In genomic region chr2:27400348-27401135, GRCh38 we compare ENCODE assay signal across 19 cellular contexts. TPM values are rescaled to one million over a fixed set of nuclear protein-coding genes. Genes with fewer than 3 reads are reported as not detected.
DNase-seq lines count a peak whose midpoint lies in the region; ATAC-seq and TF ChIP-seq lines count a peak whose summit lies in the region.
"Had no signal": no experiment of that assay in that cellular context is flagged by ENCODE, and none has a peak within 500 bp of the region (broad histone marks: within the 10 kb centered on the region; RNA-seq: fewer than 3 reads in every experiment).

No MANE protein-coding gene starts in this region.

- TF ChIP-seq POLR2A in sigmoid colon (IDR thresholded peaks at IDR 0.05) = no peak

- no peaks in the 10 kb centered on the region for H3K27me3 ChIP-seq in CD4-positive, alpha-beta T cell (ENCODE audit: control insufficient read depth, insufficient read depth, low read length)
- H3K27me3 ChIP-seq in sigmoid colon = no peaks in the 10 kb centered on the region
- H3K27me3 ChIP-seq: BLaER1 treated with 17β-estradiol and CSF1 and Interleukin-3, amounts not matched to agents 10 nM and 100 nM; gastroesophageal sphincter; neutrophil had no signal

- no peaks in the 10 kb centered on the region for H3K9me3 Mint-ChIP-seq in CD4-positive, alpha-beta T cell
- no peaks in the 10 kb centered on the region for H3K9me3 Mint-ChIP-seq in WTC11
- H3K9me3 Mint-ChIP-seq in memory B cell = no peaks in the 10 kb centered on the region
- H3K9me3 Mint-ChIP-seq: activated naive CD8-positive, alpha-beta T cell treated with anti-CD3 and anti-CD28 coated beads, Interleukin-2, amount 10 ng/mL, durations not matched to agents 7 days and 5 days had no signal

- no peak overlapping the region for H3K27ac ChIP-seq in CD4-positive, alpha-beta T cell (ENCODE audit: low read depth, low read length)
- no peak overlapping the region for H3K27ac ChIP-seq in sigmoid colon
- H3K27ac ChIP-seq: BLaER1 treated with 17β-estradiol and CSF1 and Interleukin-3, amounts not matched to agents 10 nM and 100 nM; gastroesophageal sphincter; lower lobe of right lung; neutrophil had no signal

- no peaks in the 10 kb centered on the region for H3K36me3 ChIP-seq in sigmoid colon
- H3K36me3 ChIP-seq: neutrophil had no signal

- DNase-seq in A172 (ENCODE audit: low spot score) (peak; percentile 41), WTC11 (ENCODE audit: low spot score) (no peak), memory B cell (ENCODE audit: low spot score in 2 of 2) (no peak), NCI-H82 treated with DMSO at 0.1 percent for 48 hours (lab: John Stamatoyannopoulos, UW; ENCODE audit: unreplicated experiment) (no peak), sigmoid colon (no peak)
- no peak for DNase-seq in CD4-positive, alpha-beta T cell
- DNase-seq: activated naive CD8-positive, alpha-beta T cell treated with anti-CD3 and anti-CD28 coated beads, Interleukin-2, amount 10 ng/mL, durations not matched to agents 7 days and 5 days; cerebellar nuclear complex; DND-41; lower lobe of right lung; NCI-H1417 treated with DMSO at 0.1 percent for 48 hours; NCI-H2227 treated with DMSO at 0.1 percent for 48 hours; NK-92 treated with Interleukin-12 subunit alpha and Interleukin-12 subunit beta, amount 100 ng/mL, for 24 hours; stimulated activated CD4-positive, alpha-beta T cell treated with anti-CD3 and anti-CD28 coated beads, Interleukin-4, amount 100 ng/mL, for 4 hours; T1000 had no signal

- no peaks in the 10 kb centered on the region for H3K27me3 Mint-ChIP-seq in CD4-positive, alpha-beta T cell
- H3K27me3 Mint-ChIP-seq in WTC11 (ENCODE audit: low read depth) (no peaks in the 10 kb centered on the region), memory B cell (no peaks in the 10 kb centered on the region)
- H3K27me3 Mint-ChIP-seq: activated naive CD8-positive, alpha-beta T cell treated with anti-CD3 and anti-CD28 coated beads, Interleukin-2, amount 10 ng/mL, durations not matched to agents 7 days and 5 days had no signal

- ATAC-seq in CD4-positive, alpha-beta T cell (ENCODE audit: poor library complexity) = no peak
- ATAC-seq in WTC11 (no peak), memory B cell (ENCODE audit: low read depth) (no peak), GM18511 (IDR thresholded peaks at IDR 0.05; ENCODE audit: unreplicated experiment) (no peak)
- ATAC-seq: gastroesophageal sphincter, lower lobe of right lung had no signal

- H3K9me3 ChIP-seq in CD4-positive, alpha-beta T cell (ENCODE audit: control insufficient read depth, low read length) = no peaks in the 10 kb centered on the region
- H3K9me3 ChIP-seq in sigmoid colon = no peaks in the 10 kb centered on the region
- H3K9me3 ChIP-seq: gastroesophageal sphincter, lower lobe of right lung, neutrophil had no signal

- POLR2A ChIA-PET in CD4-positive, alpha-beta T cell (lab: Charles Lee) = interaction anchor here (1.1 kb wide), 1 partner anchor 28 kb away, joined by 3 read pairs; the partner anchor contains the start of gene NRBP1
- POLR2A ChIA-PET in WTC11 (lab: Charles Lee) = no interaction called here

- H3K36me3 Mint-ChIP-seq in CD4-positive, alpha-beta T cell (ENCODE audit: low read depth) = peaks cover 25% of the 10 kb centered on the region
- peaks cover 7% of the 10 kb centered on the region for H3K36me3 Mint-ChIP-seq in WTC11
- peaks cover 8% of the 10 kb centered on the region for H3K36me3 Mint-ChIP-seq in memory B cell

- CTCF ChIA-PET in CD4-positive, alpha-beta T cell (lab: Charles Lee) = no interaction called here
- CTCF ChIA-PET in WTC11 (lab: Charles Lee) = no interaction called here

- no peak for TF ChIP-seq EP300 in sigmoid colon (IDR thresholded peaks at IDR 0.05)

- 98 to 99% methylated on average over 2 of the region's 2 CpGs for WGBS in sigmoid colon, 2 donors

- no peak overlapping the region for H3K4me3 ChIP-seq in sigmoid colon
- H3K4me3 ChIP-seq: BLaER1 treated with 17β-estradiol and CSF1 and Interleukin-3, amounts not matched to agents 10 nM and 100 nM; gastroesophageal sphincter; lower lobe of right lung had no signal

- no peak for TF ChIP-seq CTCF in CD4-positive, alpha-beta T cell (IDR thresholded peaks at IDR 0.05)
- TF ChIP-seq CTCF in WTC11 (IDR thresholded peaks at IDR 0.05) = no peak
- no peak for TF ChIP-seq CTCF in sigmoid colon (IDR thresholded peaks at IDR 0.05)

- peak overlapping the region; percentile 42 for H3K27ac Mint-ChIP-seq in CD4-positive, alpha-beta T cell
- H3K27ac Mint-ChIP-seq in WTC11 (peak overlapping the region; percentile 39), memory B cell (peak overlapping the region; percentile 48)

- H3K4me1 ChIP-seq in sigmoid colon = no peaks in the 10 kb centered on the region
- H3K4me1 ChIP-seq: gastroesophageal sphincter, lower lobe of right lung had no signal

- H3K4me3 Mint-ChIP-seq in CD4-positive, alpha-beta T cell = no peak overlapping the region
- H3K4me3 Mint-ChIP-seq in WTC11 (no peak overlapping the region), memory B cell (no peak overlapping the region)
- H3K4me3 Mint-ChIP-seq: activated naive CD8-positive, alpha-beta T cell treated with anti-CD3 and anti-CD28 coated beads, Interleukin-2, amount 10 ng/mL, durations not matched to agents 7 days and 5 days had no signal

- intact Hi-C loops in CD4-positive, alpha-beta T cell (cut with DNase I, micrococcal nuclease) = loop anchor here in 1 of 2 experiments (10.0 kb wide), 2 partner anchors 184 to 224 kb away; partner anchors contain the start of genes CCDC121, GPN1 and ZNF512
- intact Hi-C loops in sigmoid colon (cut with DNase I) = no loop called here

- peaks cover 49% of the 10 kb centered on the region for H3K4me1 Mint-ChIP-seq in CD4-positive, alpha-beta T cell (ENCODE audit: low read depth)
- H3K4me1 Mint-ChIP-seq in WTC11 = peaks cover 3% of the 10 kb centered on the region
- peaks cover 16% of the 10 kb centered on the region for H3K4me1 Mint-ChIP-seq in memory B cell

TF ChIP-seq in WTC11, 78 proteins besides CTCF, POLR2A, EP300 and RAD21:
- TF ChIP-seq ETV6 (CRISPR knock-in tag; IDR thresholded peaks at IDR 0.05) = no peak
- no peak for TF ChIP-seq ZNF138 (CRISPR knock-in tag; conservative IDR thresholded peaks at IDR 0.05)

RNA-seq across cellular contexts. Expression of gene PPM1G, which starts 8.8 kb away (rescaled TPM):
- 185 and 200 TPM in 2 replicates for total RNA-seq in A172 (2014; rRNA removed; shearing (Covaris generic))
- total RNA-seq in CD4-positive, alpha-beta T cell = 10 to 100 TPM; 30.4 to 31.2 TPM
- 140 to 193 TPM (median 147 TPM) in 3 replicates for total RNA-seq in WTC11 (2021)
- total RNA-seq in sigmoid colon = 10 to 100 TPM; 40.8 to 48.3 (median 44.5) TPM
- polyA plus RNA-seq in sigmoid colon = 10 to 100 TPM; 42.0 to 93.4 (median 47.4) TPM

RNA-seq across cellular contexts. Expression of gene ZNF513, which starts 20.0 kb away (rescaled TPM):
- 1.4 TPM in 1 of 2 replicates, not detected in the other for total RNA-seq in A172 (2014; rRNA removed; shearing (Covaris generic))
- 10 to 100 TPM; 22.8 to 22.9 TPM for total RNA-seq in CD4-positive, alpha-beta T cell
- total RNA-seq in WTC11 (2021) = 23.6 to 27.4 TPM (median 24.5 TPM) in 3 replicates
- total RNA-seq in sigmoid colon = 1 to 10 TPM; 5.0 to 8.7 (median 7.2) TPM
- 10 to 100 TPM; 15.7 to 27.5 (median 20.4) TPM for polyA plus RNA-seq in sigmoid colon

RNA-seq across cellular contexts. Expression of gene NRBP1, which starts 27.9 kb away (rescaled TPM):
- total RNA-seq in A172 (2014; rRNA removed; shearing (Covaris generic)) = 170 and 206 TPM in 2 replicates
- 100 to 1,000 TPM; 169 to 181 TPM for total RNA-seq in CD4-positive, alpha-beta T cell
- total RNA-seq in WTC11 (2021) = 108 to 110 TPM (median 108 TPM) in 3 replicates
- 10 to 100 TPM; 78.5 to 93.5 (median 86.4) TPM for total RNA-seq in sigmoid colon
- polyA plus RNA-seq in sigmoid colon = 10 to 100 TPM; 60.8 to 72.8 (median 72.7) TPM

RNA-seq across cellular contexts. Expression of gene SNX17, which starts 30.1 kb away (rescaled TPM):
- total RNA-seq in A172 (2014; rRNA removed; shearing (Covaris generic)) = 202 and 226 TPM in 2 replicates
- 10 to 100 TPM; 66.3 to 67.9 TPM for total RNA-seq in CD4-positive, alpha-beta T cell
- total RNA-seq in WTC11 (2021) (72.5 to 75.3 TPM (median 74.7 TPM) in 3 replicates), sigmoid colon (100 to 1,000 TPM in 1 of 4 donors, 10 to 100 TPM in 3; 71.2 to 102 (median 98.1) TPM)
- polyA plus RNA-seq in sigmoid colon = 10 to 100 TPM; 70.5 to 92.4 (median 78.1) TPM

RNA-seq across cellular contexts. Expression of gene EIF2B4, which starts 30.4 kb away (rescaled TPM):
- total RNA-seq in A172 (2014; rRNA removed; shearing (Covaris generic)) = 31.2 and 43.4 TPM in 2 replicates
- total RNA-seq in CD4-positive, alpha-beta T cell = 10 to 100 TPM; 33.2 to 34.0 TPM
- 46.6 to 53.6 TPM (median 49.1 TPM) in 3 replicates for total RNA-seq in WTC11 (2021)
- 10 to 100 TPM; 41.5 to 64.2 (median 54.8) TPM for total RNA-seq in sigmoid colon
- 10 to 100 TPM; 26.4 to 31.4 (median 28.0) TPM for polyA plus RNA-seq in sigmoid colon
